Comparison of ENCODE assay signal across 1 cellular context in the genomic region with DNA sequence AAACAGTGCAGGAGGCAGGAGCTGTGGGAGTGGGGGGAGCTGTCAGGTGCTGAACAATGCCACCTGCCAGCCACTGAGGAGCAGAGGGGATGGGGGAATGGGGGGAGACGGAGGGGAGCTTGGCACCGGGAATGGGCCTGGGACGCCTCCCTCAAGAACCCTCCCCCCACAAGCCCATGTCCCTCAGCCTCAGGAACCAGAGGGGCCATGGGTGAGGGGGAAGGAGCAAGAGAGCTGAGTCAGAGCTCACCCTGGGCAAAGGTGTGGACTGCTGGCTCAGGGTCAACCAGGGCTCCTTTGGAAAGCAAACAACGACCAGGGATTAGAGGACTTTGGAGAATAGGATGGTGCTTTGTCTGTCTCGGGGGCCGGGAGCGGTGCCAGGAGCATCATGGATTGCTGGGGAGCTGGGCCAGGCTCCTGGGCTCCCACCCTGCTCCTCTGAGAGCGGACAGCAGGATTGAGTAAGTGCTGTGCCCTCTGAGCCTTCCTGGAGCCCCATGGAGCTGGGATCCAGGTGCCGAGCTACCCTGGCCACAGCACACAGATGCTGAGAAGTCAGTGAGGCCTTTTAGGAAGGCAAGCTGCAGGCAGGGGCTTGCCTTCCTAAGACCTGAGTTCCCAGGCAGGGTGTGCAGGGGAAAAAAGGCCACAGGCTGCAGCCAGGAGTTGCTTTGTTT.
TF ChIP-seq lines count a peak whose summit lies in the region.

No MANE protein-coding gene starts in this region.

TF ChIP-seq in HepG2, 621 proteins besides CTCF, POLR2A, EP300 and RAD21 (continued from another document and continues in another):
- TF ChIP-seq, protein P1, sequence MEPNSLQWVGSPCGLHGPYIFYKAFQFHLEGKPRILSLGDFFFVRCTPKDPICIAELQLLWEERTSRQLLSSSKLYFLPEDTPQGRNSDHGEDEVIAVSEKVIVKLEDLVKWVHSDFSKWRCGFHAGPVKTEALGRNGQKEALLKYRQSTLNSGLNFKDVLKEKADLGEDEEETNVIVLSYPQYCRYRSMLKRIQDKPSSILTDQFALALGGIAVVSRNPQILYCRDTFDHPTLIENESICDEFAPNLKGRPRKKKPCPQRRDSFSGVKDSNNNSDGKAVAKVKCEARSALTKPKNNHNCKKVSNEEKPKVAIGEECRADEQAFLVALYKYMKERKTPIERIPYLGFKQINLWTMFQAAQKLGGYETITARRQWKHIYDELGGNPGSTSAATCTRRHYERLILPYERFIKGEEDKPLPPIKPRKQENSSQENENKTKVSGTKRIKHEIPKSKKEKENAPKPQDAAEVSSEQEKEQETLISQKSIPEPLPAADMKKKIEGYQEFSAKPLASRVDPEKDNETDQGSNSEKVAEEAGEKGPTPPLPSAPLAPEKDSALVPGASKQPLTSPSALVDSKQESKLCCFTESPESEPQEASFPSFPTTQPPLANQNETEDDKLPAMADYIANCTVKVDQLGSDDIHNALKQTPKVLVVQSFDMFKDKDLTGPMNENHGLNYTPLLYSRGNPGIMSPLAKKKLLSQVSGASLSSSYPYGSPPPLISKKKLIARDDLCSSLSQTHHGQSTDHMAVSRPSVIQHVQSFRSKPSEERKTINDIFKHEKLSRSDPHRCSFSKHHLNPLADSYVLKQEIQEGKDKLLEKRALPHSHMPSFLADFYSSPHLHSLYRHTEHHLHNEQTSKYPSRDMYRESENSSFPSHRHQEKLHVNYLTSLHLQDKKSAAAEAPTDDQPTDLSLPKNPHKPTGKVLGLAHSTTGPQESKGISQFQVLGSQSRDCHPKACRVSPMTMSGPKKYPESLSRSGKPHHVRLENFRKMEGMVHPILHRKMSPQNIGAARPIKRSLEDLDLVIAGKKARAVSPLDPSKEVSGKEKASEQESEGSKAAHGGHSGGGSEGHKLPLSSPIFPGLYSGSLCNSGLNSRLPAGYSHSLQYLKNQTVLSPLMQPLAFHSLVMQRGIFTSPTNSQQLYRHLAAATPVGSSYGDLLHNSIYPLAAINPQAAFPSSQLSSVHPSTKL (CRISPR knock-in tag; IDR thresholded peaks at IDR 0.05): peak; percentile 92
- TF ChIP-seq MAFK (conservative IDR thresholded peaks at IDR 0.05 in 1 of 2, IDR thresholded peaks at IDR 0.05 in 1 of 2; ENCODE audit: low read length in 2 of 2) (peak; percentile 50 to 75), HOXA5 (CRISPR knock-in tag; IDR thresholded peaks at IDR 0.05) (peak; percentile 27; the same call in 1 of the 2 replicates), ZNF644 (CRISPR knock-in tag; IDR thresholded peaks at IDR 0.05; ENCODE audit: low read depth) (peak; percentile 79), ZNF263 (CRISPR knock-in tag; IDR thresholded peaks at IDR 0.05) (peak; percentile 66), GATAD2A (CRISPR knock-in tag; IDR thresholded peaks at IDR 0.05) (peak; percentile 89), ZMYM3 (CRISPR knock-in tag; IDR thresholded peaks at IDR 0.05) (0 out of 2 replicates have a peak, but pooled peaks have one; percentile 21), SALL1 (CRISPR knock-in tag; IDR thresholded peaks at IDR 0.05) (peak; percentile 87), TEAD3 (CRISPR knock-in tag; optimal IDR thresholded peaks at IDR 0.05; ENCODE audit: borderline replicate concordance) (peak; percentile 73), HOXA3 (CRISPR knock-in tag; IDR thresholded peaks at IDR 0.05) (peak; percentile 67; the same call in 1 of the 2 replicates), ERF (CRISPR knock-in tag; IDR thresholded peaks at IDR 0.05) (peak; percentile 82), MAFG (CRISPR knock-in tag; IDR thresholded peaks at IDR 0.05) (peak; percentile 92), ZSCAN21 (CRISPR knock-in tag; IDR thresholded peaks at IDR 0.05; ENCODE audit: borderline replicate concordance) (peak; percentile 79; the same call in 1 of the 2 replicates), BCL6 (CRISPR knock-in tag; IDR thresholded peaks at IDR 0.05) (peak; percentile 74), ZEB1 (IDR thresholded peaks at IDR 0.05; ENCODE audit: insufficient replicate concordance, low read depth) (peak; percentile 59), ZBTB7A (CRISPR knock-in tag; IDR thresholded peaks at IDR 0.05) (peak; percentile 85; the same call in 1 of the 2 replicates), CCDC6 (CRISPR knock-in tag; IDR thresholded peaks at IDR 0.05) (peak; percentile 50; the same call in 1 of the 2 replicates), FOXK1 (CRISPR knock-in tag; IDR thresholded peaks at IDR 0.05; ENCODE audit: borderline replicate concordance, low read depth) (0 out of 2 replicates have a peak, but pooled peaks have one; percentile 63), JUN (CRISPR knock-in tag; IDR thresholded peaks at IDR 0.05) (peak; percentile 73), ZNF614 (CRISPR knock-in tag; IDR thresholded peaks at IDR 0.05; ENCODE audit: borderline replicate concordance) (peak; percentile 83; the same call in 1 of the 2 replicates), GABPB1 (CRISPR knock-in tag; IDR thresholded peaks at IDR 0.05) (peak; percentile 74), NFE2L1 (CRISPR knock-in tag; IDR thresholded peaks at IDR 0.05; ENCODE audit: borderline replicate concordance) (peak; percentile 60; the same call in 1 of the 2 replicates), ETV5 (CRISPR knock-in tag; IDR thresholded peaks at IDR 0.05; ENCODE audit: borderline replicate concordance) (peak; percentile 45; the same call in 1 of the 2 replicates), SALL2 (CRISPR knock-in tag; IDR thresholded peaks at IDR 0.05) (peak; percentile 69; the same call in 1 of the 2 replicates), PITX1 (CRISPR knock-in tag; IDR thresholded peaks at IDR 0.05) (peak; percentile 98), HMG20B (CRISPR knock-in tag; conservative IDR thresholded peaks at IDR 0.05) (peak; percentile 86; the same call in 1 of the 2 replicates), HDAC1 (CRISPR knock-in tag; IDR thresholded peaks at IDR 0.05) (peak; percentile 80), LCORL (IDR thresholded peaks at IDR 0.05) (peak; percentile 44; the same call in 1 of the 2 replicates), LCORL (CRISPR knock-in tag; IDR thresholded peaks at IDR 0.05) (peak; percentile 97)
- TF ChIP-seq, protein P2, sequence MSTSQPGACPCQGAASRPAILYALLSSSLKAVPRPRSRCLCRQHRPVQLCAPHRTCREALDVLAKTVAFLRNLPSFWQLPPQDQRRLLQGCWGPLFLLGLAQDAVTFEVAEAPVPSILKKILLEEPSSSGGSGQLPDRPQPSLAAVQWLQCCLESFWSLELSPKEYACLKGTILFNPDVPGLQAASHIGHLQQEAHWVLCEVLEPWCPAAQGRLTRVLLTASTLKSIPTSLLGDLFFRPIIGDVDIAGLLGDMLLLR (CRISPR knock-in tag; IDR thresholded peaks at IDR 0.05): 0 out of 2 replicates have a peak, but pooled peaks have one; percentile 23
- TF ChIP-seq, protein P3, sequence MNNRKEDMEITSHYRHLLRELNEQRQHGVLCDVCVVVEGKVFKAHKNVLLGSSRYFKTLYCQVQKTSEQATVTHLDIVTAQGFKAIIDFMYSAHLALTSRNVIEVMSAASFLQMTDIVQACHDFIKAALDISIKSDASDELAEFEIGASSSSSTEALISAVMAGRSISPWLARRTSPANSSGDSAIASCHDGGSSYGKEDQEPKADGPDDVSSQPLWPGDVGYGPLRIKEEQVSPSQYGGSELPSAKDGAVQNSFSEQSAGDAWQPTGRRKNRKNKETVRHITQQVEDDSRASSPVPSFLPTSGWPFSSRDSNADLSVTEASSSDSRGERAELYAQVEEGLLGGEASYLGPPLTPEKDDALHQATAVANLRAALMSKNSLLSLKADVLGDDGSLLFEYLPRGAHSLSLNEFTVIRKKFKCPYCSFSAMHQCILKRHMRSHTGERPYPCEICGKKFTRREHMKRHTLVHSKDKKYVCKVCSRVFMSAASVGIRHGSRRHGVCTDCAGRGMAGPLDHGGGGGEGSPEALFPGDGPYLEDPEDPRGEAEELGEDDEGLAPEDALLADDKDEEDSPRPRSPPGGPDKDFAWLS (CRISPR knock-in tag; IDR thresholded peaks at IDR 0.05; ENCODE audit: borderline replicate concordance): 0 out of 2 replicates have a peak, but pooled peaks have one; percentile 45
- TF ChIP-seq, protein P4, sequence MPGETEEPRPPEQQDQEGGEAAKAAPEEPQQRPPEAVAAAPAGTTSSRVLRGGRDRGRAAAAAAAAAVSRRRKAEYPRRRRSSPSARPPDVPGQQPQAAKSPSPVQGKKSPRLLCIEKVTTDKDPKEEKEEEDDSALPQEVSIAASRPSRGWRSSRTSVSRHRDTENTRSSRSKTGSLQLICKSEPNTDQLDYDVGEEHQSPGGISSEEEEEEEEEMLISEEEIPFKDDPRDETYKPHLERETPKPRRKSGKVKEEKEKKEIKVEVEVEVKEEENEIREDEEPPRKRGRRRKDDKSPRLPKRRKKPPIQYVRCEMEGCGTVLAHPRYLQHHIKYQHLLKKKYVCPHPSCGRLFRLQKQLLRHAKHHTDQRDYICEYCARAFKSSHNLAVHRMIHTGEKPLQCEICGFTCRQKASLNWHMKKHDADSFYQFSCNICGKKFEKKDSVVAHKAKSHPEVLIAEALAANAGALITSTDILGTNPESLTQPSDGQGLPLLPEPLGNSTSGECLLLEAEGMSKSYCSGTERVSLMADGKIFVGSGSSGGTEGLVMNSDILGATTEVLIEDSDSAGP (CRISPR knock-in tag; IDR thresholded peaks at IDR 0.05; ENCODE audit: borderline replicate concordance): peak; percentile 61; the same call in 1 of the 2 replicates
- TF ChIP-seq, protein P5, sequence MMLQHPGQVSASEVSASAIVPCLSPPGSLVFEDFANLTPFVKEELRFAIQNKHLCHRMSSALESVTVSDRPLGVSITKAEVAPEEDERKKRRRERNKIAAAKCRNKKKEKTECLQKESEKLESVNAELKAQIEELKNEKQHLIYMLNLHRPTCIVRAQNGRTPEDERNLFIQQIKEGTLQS (CRISPR knock-in tag; IDR thresholded peaks at IDR 0.05): peak; percentile 52; the same call in 1 of the 2 replicates
- TF ChIP-seq, protein P6, sequence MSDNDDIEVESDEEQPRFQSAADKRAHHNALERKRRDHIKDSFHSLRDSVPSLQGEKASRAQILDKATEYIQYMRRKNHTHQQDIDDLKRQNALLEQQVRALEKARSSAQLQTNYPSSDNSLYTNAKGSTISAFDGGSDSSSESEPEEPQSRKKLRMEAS (IDR thresholded peaks at IDR 0.05): peak; percentile 48; the same call in 1 of the 2 replicates
- TF ChIP-seq, protein P7, sequence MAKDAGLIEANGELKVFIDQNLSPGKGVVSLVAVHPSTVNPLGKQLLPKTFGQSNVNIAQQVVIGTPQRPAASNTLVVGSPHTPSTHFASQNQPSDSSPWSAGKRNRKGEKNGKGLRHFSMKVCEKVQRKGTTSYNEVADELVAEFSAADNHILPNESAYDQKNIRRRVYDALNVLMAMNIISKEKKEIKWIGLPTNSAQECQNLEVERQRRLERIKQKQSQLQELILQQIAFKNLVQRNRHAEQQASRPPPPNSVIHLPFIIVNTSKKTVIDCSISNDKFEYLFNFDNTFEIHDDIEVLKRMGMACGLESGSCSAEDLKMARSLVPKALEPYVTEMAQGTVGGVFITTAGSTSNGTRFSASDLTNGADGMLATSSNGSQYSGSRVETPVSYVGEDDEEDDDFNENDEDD (CRISPR knock-in tag; IDR thresholded peaks at IDR 0.05; ENCODE audit: borderline replicate concordance): peak; percentile 39; the same call in 1 of the 2 replicates
- TF ChIP-seq, protein P8, sequence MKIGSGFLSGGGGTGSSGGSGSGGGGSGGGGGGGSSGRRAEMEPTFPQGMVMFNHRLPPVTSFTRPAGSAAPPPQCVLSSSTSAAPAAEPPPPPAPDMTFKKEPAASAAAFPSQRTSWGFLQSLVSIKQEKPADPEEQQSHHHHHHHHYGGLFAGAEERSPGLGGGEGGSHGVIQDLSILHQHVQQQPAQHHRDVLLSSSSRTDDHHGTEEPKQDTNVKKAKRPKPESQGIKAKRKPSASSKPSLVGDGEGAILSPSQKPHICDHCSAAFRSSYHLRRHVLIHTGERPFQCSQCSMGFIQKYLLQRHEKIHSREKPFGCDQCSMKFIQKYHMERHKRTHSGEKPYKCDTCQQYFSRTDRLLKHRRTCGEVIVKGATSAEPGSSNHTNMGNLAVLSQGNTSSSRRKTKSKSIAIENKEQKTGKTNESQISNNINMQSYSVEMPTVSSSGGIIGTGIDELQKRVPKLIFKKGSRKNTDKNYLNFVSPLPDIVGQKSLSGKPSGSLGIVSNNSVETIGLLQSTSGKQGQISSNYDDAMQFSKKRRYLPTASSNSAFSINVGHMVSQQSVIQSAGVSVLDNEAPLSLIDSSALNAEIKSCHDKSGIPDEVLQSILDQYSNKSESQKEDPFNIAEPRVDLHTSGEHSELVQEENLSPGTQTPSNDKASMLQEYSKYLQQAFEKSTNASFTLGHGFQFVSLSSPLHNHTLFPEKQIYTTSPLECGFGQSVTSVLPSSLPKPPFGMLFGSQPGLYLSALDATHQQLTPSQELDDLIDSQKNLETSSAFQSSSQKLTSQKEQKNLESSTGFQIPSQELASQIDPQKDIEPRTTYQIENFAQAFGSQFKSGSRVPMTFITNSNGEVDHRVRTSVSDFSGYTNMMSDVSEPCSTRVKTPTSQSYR (CRISPR knock-in tag; IDR thresholded peaks at IDR 0.05; ENCODE audit: borderline replicate concordance): peak; percentile 88
- TF ChIP-seq, protein P9, sequence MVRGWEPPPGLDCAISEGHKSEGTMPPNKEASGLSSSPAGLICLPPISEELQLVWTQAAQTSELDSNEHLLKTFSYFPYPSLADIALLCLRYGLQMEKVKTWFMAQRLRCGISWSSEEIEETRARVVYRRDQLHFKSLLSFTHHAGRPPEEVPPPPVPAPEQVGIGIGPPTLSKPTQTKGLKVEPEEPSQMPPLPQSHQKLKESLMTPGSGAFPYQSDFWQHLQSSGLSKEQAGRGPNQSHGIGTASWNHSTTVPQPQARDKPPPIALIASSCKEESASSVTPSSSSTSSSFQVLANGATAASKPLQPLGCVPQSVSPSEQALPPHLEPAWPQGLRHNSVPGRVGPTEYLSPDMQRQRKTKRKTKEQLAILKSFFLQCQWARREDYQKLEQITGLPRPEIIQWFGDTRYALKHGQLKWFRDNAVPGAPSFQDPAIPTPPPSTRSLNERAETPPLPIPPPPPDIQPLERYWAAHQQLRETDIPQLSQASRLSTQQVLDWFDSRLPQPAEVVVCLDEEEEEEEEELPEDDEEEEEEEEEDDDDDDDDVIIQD (CRISPR knock-in tag; IDR thresholded peaks at IDR 0.05; ENCODE audit: low read depth): peak; percentile 56; the same call in 1 of the 2 replicates
- TF ChIP-seq, protein P10, sequence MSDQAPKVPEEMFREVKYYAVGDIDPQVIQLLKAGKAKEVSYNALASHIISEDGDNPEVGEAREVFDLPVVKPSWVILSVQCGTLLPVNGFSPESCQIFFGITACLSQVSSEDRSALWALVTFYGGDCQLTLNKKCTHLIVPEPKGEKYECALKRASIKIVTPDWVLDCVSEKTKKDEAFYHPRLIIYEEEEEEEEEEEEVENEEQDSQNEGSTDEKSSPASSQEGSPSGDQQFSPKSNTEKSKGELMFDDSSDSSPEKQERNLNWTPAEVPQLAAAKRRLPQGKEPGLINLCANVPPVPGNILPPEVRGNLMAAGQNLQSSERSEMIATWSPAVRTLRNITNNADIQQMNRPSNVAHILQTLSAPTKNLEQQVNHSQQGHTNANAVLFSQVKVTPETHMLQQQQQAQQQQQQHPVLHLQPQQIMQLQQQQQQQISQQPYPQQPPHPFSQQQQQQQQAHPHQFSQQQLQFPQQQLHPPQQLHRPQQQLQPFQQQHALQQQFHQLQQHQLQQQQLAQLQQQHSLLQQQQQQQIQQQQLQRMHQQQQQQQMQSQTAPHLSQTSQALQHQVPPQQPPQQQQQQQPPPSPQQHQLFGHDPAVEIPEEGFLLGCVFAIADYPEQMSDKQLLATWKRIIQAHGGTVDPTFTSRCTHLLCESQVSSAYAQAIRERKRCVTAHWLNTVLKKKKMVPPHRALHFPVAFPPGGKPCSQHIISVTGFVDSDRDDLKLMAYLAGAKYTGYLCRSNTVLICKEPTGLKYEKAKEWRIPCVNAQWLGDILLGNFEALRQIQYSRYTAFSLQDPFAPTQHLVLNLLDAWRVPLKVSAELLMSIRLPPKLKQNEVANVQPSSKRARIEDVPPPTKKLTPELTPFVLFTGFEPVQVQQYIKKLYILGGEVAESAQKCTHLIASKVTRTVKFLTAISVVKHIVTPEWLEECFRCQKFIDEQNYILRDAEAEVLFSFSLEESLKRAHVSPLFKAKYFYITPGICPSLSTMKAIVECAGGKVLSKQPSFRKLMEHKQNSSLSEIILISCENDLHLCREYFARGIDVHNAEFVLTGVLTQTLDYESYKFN (CRISPR knock-in tag; conservative IDR thresholded peaks at IDR 0.05): peak; percentile 88
